1 cellular context compared by ENCODE assay signal in the genomic region with DNA sequence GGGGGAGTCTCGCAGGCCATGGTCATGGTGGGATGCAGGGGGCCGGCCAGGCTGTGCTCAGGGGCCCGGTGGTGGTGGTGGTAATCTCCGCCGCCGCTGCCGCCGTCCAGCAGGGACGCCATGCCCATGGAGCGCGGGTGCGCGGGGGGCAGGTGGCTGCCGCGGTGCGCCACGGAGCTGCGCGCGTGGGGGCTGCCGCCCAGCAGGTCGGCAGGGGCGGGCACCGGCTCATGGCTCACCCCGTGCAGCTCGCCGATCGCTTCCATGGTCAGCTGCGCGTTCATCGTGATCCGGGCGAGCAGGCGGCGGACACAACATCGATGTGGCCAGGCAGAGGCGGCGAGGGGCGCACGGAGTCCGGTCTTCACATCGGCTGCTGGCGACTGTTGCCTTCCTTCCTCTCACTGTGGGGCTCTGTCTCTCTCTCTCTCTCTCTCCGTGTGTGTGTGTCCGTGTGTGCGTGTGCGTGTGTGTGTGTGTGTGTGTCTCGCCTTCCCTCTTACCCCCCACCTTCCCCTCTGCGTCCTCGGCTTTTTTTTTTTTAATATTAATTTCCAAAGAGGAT.
TF ChIP-seq lines count a peak whose summit lies in the region.

No MANE protein-coding gene starts in this region.

TF ChIP-seq in HEK293, 187 proteins besides CTCF, POLR2A, EP300 and RAD21 (continued from another document):
- TF ChIP-seq, protein P1, sequence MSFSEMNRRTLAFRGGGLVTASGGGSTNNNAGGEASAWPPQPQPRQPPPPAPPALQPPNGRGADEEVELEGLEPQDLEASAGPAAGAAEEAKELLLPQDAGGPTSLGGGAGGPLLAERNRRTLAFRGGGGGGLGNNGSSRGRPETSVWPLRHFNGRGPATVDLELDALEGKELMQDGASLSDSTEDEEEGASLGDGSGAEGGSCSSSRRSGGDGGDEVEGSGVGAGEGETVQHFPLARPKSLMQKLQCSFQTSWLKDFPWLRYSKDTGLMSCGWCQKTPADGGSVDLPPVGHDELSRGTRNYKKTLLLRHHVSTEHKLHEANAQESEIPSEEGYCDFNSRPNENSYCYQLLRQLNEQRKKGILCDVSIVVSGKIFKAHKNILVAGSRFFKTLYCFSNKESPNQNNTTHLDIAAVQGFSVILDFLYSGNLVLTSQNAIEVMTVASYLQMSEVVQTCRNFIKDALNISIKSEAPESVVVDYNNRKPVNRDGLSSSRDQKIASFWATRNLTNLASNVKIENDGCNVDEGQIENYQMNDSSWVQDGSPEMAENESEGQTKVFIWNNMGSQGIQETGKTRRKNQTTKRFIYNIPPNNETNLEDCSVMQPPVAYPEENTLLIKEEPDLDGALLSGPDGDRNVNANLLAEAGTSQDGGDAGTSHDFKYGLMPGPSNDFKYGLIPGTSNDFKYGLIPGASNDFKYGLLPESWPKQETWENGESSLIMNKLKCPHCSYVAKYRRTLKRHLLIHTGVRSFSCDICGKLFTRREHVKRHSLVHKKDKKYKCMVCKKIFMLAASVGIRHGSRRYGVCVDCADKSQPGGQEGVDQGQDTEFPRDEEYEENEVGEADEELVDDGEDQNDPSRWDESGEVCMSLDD (tag by site-specific recombination; IDR thresholded peaks at IDR 0.05) = no peak
- no peak for TF ChIP-seq ZNF660 (tag by site-specific recombination; IDR thresholded peaks at IDR 0.05)
- TF ChIP-seq, protein P2, sequence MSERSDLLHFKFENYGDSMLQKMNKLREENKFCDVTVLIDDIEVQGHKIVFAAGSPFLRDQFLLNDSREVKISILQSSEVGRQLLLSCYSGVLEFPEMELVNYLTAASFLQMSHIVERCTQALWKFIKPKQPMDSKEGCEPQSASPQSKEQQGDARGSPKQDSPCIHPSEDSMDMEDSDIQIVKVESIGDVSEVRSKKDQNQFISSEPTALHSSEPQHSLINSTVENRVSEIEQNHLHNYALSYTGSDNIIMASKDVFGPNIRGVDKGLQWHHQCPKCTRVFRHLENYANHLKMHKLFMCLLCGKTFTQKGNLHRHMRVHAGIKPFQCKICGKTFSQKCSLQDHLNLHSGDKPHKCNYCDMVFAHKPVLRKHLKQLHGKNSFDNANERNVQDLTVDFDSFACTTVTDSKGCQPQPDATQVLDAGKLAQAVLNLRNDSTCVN (tag by site-specific recombination; optimal IDR thresholded peaks at IDR 0.05) = peak; percentile 64
- TF ChIP-seq SP2 (tag by site-specific recombination; IDR thresholded peaks at IDR 0.05) = no peak
- no peak for TF ChIP-seq ZNF112 (tag by site-specific recombination; IDR thresholded peaks at IDR 0.05)
- TF ChIP-seq GLIS1 (tag by site-specific recombination; IDR thresholded peaks at IDR 0.05) = peak; percentile 50; the same call in 1 of the 2 replicates
- peak; percentile 85 for TF ChIP-seq ZNF335 (tag by site-specific recombination; conservative IDR thresholded peaks at IDR 0.05)
